Comparison of ENCODE assay signal across 1 cellular context in the genomic region with DNA sequence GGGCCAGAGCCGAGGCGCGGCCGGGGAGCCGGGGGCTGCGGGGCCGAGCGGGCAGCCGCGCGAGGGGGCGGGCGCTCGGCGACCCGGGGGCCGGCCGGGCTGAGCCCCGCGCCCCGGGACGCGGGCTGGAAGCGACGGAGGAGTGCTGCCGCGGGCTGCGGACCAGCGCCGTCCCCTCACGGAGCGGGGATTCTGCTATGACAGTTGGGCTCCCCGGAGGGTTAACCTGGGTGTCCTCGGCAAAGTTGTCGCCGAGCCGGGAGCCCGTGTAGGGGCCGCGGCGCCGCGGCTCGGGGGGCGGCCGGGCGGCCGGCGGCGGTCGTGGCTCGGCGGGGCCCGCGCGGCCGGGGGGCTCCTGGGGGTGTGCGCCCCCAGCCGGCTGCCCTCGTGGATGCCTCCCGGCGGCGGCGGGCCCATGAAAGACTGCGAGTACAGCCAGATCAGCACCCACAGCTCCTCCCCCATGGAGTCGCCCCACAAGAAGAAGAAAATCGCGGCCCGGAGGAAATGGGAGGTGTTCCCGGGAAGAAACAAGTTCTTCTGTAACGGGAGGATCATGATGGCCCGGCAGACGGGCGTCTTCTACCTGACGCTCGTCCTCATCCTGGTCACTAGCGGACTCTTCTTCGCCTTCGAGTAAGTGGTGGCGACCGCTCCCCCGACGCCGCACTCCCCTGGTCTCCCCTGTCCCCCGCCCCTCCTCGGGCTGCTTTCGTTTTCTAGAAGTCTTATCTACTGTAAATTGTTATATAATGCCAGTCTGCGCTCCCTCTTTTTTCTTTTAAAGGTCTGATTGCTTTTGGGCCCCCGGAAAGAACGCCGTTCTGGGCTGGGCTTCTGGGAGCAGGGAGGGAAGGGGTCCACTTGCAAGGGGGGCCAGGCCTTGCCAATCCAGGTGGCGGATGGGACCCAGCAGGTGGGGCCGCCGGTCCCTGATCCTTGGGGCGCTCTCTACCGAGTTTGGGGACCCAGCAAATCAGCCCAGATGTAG.
A peak's percentile ranks its signal among the peaks of the same experiment; 100 is the strongest.
TF ChIP-seq lines count a peak whose summit lies in the region.

No MANE protein-coding gene starts in this region.

TF ChIP-seq in GM12878, 131 proteins besides CTCF, POLR2A, EP300 and RAD21:
- TF ChIP-seq, protein P1, sequence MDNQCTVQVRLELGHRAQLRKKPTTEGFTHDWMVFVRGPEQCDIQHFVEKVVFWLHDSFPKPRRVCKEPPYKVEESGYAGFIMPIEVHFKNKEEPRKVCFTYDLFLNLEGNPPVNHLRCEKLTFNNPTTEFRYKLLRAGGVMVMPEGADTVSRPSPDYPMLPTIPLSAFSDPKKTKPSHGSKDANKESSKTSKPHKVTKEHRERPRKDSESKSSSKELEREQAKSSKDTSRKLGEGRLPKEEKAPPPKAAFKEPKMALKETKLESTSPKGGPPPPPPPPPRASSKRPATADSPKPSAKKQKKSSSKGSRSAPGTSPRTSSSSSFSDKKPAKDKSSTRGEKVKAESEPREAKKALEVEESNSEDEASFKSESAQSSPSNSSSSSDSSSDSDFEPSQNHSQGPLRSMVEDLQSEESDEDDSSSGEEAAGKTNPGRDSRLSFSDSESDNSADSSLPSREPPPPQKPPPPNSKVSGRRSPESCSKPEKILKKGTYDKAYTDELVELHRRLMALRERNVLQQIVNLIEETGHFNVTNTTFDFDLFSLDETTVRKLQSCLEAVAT (IDR thresholded peaks at IDR 0.05): peak; percentile 53; the same call in 1 of the 2 replicates
- TF ChIP-seq CHD4 (IDR thresholded peaks at IDR 0.05) (no peak), CHD2 (IDR thresholded peaks at IDR 0.05; ENCODE audit: borderline replicate concordance, low read depth, low read length) (0 out of 2 replicates have a peak, but pooled peaks have one; percentile 14), IKZF2 (IDR thresholded peaks at IDR 0.05) (peak in 1 of 2 experiments; percentile 16; a peak in 1 of 4 replicates), SMARCA5 (IDR thresholded peaks at IDR 0.05) (no peak), NBN (IDR thresholded peaks at IDR 0.05) (0 out of 2 replicates have a peak, but pooled peaks have one; percentile 39), NFIC (IDR thresholded peaks at IDR 0.05; ENCODE audit: low read depth, low read length) (no peak)
- TF ChIP-seq, protein P2, sequence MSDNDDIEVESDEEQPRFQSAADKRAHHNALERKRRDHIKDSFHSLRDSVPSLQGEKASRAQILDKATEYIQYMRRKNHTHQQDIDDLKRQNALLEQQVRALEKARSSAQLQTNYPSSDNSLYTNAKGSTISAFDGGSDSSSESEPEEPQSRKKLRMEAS (IDR thresholded peaks at IDR 0.05; ENCODE audit: low read depth, low read length): peak; percentile 27; the same call in 1 of the 2 replicates
- TF ChIP-seq, protein P3, sequence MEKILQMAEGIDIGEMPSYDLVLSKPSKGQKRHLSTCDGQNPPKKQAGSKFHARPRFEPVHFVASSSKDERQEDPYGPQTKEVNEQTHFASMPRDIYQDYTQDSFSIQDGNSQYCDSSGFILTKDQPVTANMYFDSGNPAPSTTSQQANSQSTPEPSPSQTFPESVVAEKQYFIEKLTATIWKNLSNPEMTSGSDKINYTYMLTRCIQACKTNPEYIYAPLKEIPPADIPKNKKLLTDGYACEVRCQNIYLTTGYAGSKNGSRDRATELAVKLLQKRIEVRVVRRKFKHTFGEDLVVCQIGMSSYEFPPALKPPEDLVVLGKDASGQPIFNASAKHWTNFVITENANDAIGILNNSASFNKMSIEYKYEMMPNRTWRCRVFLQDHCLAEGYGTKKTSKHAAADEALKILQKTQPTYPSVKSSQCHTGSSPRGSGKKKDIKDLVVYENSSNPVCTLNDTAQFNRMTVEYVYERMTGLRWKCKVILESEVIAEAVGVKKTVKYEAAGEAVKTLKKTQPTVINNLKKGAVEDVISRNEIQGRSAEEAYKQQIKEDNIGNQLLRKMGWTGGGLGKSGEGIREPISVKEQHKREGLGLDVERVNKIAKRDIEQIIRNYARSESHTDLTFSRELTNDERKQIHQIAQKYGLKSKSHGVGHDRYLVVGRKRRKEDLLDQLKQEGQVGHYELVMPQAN (conservative IDR thresholded peaks at IDR 0.05): 0 out of 2 replicates have a peak, but pooled peaks have one; percentile 27
- TF ChIP-seq, protein P4, sequence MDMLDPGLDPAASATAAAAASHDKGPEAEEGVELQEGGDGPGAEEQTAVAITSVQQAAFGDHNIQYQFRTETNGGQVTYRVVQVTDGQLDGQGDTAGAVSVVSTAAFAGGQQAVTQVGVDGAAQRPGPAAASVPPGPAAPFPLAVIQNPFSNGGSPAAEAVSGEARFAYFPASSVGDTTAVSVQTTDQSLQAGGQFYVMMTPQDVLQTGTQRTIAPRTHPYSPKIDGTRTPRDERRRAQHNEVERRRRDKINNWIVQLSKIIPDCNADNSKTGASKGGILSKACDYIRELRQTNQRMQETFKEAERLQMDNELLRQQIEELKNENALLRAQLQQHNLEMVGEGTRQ (IDR thresholded peaks at IDR 0.05; ENCODE audit: borderline replicate concordance, low read depth, low read length): no peak
